In genomic region chr6:114581293-114581692, GRCh38 we compare ENCODE assay signal across 20 cellular contexts.
"Had no signal": no experiment of that assay in that cellular context is flagged by ENCODE, and none has a peak within 500 bp of the region (broad histone marks: within the 10 kb centered on the region; RNA-seq: fewer than 3 reads in every experiment).

No MANE protein-coding gene starts in this region.

- FAIRE-seq: astrocyte, frontal cortex, keratinocyte had no signal

- H3K27ac ChIP-seq: adrenal gland, breast epithelium, neutrophil, transverse colon, vagina, WERI-Rb-1 had no signal

- H3K4me1 ChIP-seq: adrenal gland, breast epithelium, vagina had no signal

- H3K36me3 ChIP-seq: adrenal gland, breast epithelium, neutrophil, transverse colon, vagina, WERI-Rb-1 had no signal

- H3K9me3 ChIP-seq: neutrophil, vagina had no signal

- DNase-seq: activated CD4-positive, alpha-beta T cell treated with anti-CD3 and anti-CD28 coated beads for 1 hour; activated CD4-positive, alpha-beta T cell treated with anti-CD3 and anti-CD28 coated beads, Interleukin-2, amount 50 U/mL, for 48 hours; activated gamma-delta T cell; cortex of kidney; effector CD4-positive, alpha-beta T cell; stimulated activated CD4-positive, alpha-beta T cell treated with anti-CD3 and anti-CD28 coated beads, Interleukin-12 subunit alpha, Interleukin-12 subunit beta, amount 100 ng/mL, for 4 hours; stimulated activated CD4-positive, alpha-beta T cell treated with anti-CD3 and anti-CD28 coated beads, Interleukin-1b, Interleukin-23, amount 100 ng/mL, for 48 hours; stimulated activated CD8-positive, alpha-beta memory T cell treated with anti-CD3 and anti-CD28 coated beads, Interleukin-4, amount 100 ng/mL, for 48 hours; stimulated activated naive CD4-positive, alpha-beta T cell treated with Interleukin-2 at 50 U/mL for 16 hours; transverse colon; WERI-Rb-1 had no signal

- H3K4me3 ChIP-seq: adrenal gland, breast epithelium, transverse colon, vagina had no signal

- H3K27me3 ChIP-seq: adrenal gland, breast epithelium, neutrophil, transverse colon, vagina had no signal

- ATAC-seq: left lobe of liver; natural killer cell treated with Interleukin-12 subunit alpha and Interleukin-12 subunit beta and Interleukin-15 and Interleukin-18, amount 100 ng/mL, for 72 hours had no signal
